Comparison of ENCODE assay signal across 13 cellular contexts in the genomic region with DNA sequence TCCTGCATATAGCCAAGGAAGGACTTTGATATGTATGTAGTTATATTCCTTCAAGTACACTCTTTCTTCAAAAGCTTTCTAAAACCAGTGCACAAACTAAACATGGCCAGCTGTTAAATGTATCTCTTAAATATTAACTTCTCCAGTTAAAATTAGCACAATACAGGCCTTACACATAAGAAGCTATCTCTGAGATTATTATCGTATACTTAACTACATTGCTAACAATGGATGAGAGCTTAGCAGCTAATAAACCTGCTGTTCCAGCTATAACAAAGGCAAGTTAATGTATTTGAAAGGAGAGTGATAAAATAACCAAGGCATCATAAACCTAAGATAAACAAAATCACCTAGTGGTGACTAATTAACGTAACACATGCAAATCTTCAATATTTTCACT.
"Had no signal": no experiment of that assay in that cellular context is flagged by ENCODE, and none has a peak within 500 bp of the region (broad histone marks: within the 10 kb centered on the region; RNA-seq: fewer than 3 reads in every experiment).

No MANE protein-coding gene starts in this region.

- H3K27me3 Mint-ChIP-seq: stimulated activated memory B cell treated with anti-CD40 and anti-IgM and Interleukin-4, amounts not matched to agents 10 μg/mL and 1 μg/mL and 100 μg/mL, for 72 hours had no signal

- H3K4me1 Mint-ChIP-seq: stimulated activated memory B cell treated with anti-CD40 and anti-IgM and Interleukin-4, amounts not matched to agents 10 μg/mL and 1 μg/mL and 100 μg/mL, for 72 hours had no signal

- H3K4me3 Mint-ChIP-seq: stimulated activated memory B cell treated with anti-CD40 and anti-IgM and Interleukin-4, amounts not matched to agents 10 μg/mL and 1 μg/mL and 100 μg/mL, for 72 hours had no signal

- H3K36me3 Mint-ChIP-seq: stimulated activated memory B cell treated with anti-CD40 and anti-IgM and Interleukin-4, amounts not matched to agents 10 μg/mL and 1 μg/mL and 100 μg/mL, for 72 hours had no signal

- H3K4me3 ChIP-seq: adrenal gland, prostate gland, right lobe of liver, spleen, tibial nerve had no signal

- H3K27ac ChIP-seq: adrenal gland, neutrophil, prostate gland, right lobe of liver, spleen, tibial nerve had no signal

- H3K4me1 ChIP-seq: adrenal gland, prostate gland, right lobe of liver, spleen, tibial nerve had no signal

- H3K27ac Mint-ChIP-seq: stimulated activated memory B cell treated with anti-CD40 and anti-IgM and Interleukin-4, amounts not matched to agents 10 μg/mL and 1 μg/mL and 100 μg/mL, for 72 hours had no signal

- H3K27me3 ChIP-seq: adrenal gland, neutrophil, right lobe of liver, spleen, tibial nerve had no signal

- DNase-seq: activated naive CD4-positive, alpha-beta T cell treated with anti-CD3 and anti-CD28 coated beads, Interleukin-2, amount 50 U/mL, for 16 hours; activated T-cell treated with anti-CD3 and anti-CD28 coated beads, Interleukin-2, amount 50 U/mL, for 1 hour; adrenal gland; central memory CD4-positive, alpha-beta T cell; effector memory CD4-positive, alpha-beta T cell; right lobe of liver; spleen; stimulated activated CD4-positive, alpha-beta T cell treated with anti-CD3 and anti-CD28 coated beads, Interleukin-1b, Interleukin-23, amount 100 ng/mL, for 48 hours had no signal

- H3K9me3 ChIP-seq: adrenal gland, neutrophil, prostate gland, right lobe of liver, spleen, tibial nerve had no signal

- ATAC-seq: activated CD4-positive, CD25-positive, alpha-beta regulatory T cell treated with anti-CD3 and anti-CD28 coated beads, Interleukin-2, amount 50 U/mL, for 24 hours; right lobe of liver; stimulated activated memory B cell treated with anti-CD40 and anti-IgM and Interleukin-4, amounts not matched to agents 10 μg/mL and 1 μg/mL and 100 μg/mL, for 72 hours had no signal

- H3K36me3 ChIP-seq: adrenal gland, neutrophil, prostate gland, right lobe of liver, spleen, tibial nerve had no signal
